ENCODE assay signal across 25 cellular contexts in the genomic region with DNA sequence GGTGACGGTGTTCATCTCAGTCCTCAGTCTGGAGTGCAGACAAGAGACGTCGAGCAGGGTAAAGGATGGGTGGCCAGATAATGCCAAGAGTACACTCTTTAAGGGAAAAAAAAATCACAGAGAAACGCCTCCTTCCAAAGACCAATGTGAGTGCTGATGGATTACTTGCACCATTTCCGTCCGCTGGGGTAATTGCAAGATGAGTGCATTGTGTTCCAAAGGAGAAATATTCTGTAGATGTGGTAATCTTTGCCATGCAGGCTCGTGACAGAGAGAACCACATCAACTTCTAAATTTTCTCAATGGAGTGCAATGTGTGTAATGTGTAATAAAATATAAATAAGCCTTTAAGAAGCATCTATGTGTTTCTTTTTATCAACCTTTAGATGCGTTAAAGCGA.
"Had no signal": no experiment of that assay in that cellular context is flagged by ENCODE, and none has a peak within 500 bp of the region (broad histone marks: within the 10 kb centered on the region; RNA-seq: fewer than 3 reads in every experiment).

No MANE protein-coding gene starts in this region.

- H3K27ac ChIP-seq: body of pancreas, cardiac muscle cell, heart right ventricle, lower lobe of right lung, right lobe of liver, thoracic aorta had no signal

- H3K27me3 ChIP-seq: body of pancreas, cardiac muscle cell, right lobe of liver, upper lobe of left lung had no signal

- H3K27ac Mint-ChIP-seq: activated CD4-positive, alpha-beta T cell treated with anti-CD3 and anti-CD28 coated beads, Interleukin-2, amount 10 ng/mL, durations not matched to agents 24 days and 14 days; activated CD8-positive, alpha-beta memory T cell treated with anti-CD3 and anti-CD28 coated beads, Interleukin-2, amount 10 ng/mL, durations not matched to agents 7 days and 5 days; activated CD8-positive, alpha-beta T cell treated with anti-CD3 and anti-CD28 coated beads for 36 hours; activated naive CD8-positive, alpha-beta T cell treated with anti-CD3 and anti-CD28 coated beads, Interleukin-2, amount 50 U/mL, for 24 hours; stimulated activated naive B cell treated with anti-CD40 and anti-IgM and Interleukin-4, amounts not matched to agents 10 μg/mL and 1 μg/mL and 100 μg/mL, for 72 hours; T-helper 1 cell treated with Interleukin-12 subunit alpha and Interleukin-12 subunit beta and Interleukin-4 antibody, amounts not matched to agents 30 μg/mL and 1 μg/mL, for 36 hours had no signal

- H3K4me1 Mint-ChIP-seq: activated CD8-positive, alpha-beta memory T cell treated with anti-CD3 and anti-CD28 coated beads, Interleukin-2, amount 10 ng/mL, durations not matched to agents 7 days and 5 days; activated naive CD8-positive, alpha-beta T cell treated with anti-CD3 and anti-CD28 coated beads, Interleukin-2, amount 50 U/mL, for 24 hours; naive B cell; stimulated activated naive B cell treated with anti-CD40 and anti-IgM and Interleukin-4, amounts not matched to agents 10 μg/mL and 1 μg/mL and 100 μg/mL, for 72 hours had no signal

- ATAC-seq: activated CD8-positive, alpha-beta memory T cell treated with anti-CD3 and anti-CD28 coated beads, Interleukin-2, amount 10 ng/mL, durations not matched to agents 7 days and 5 days; activated CD8-positive, alpha-beta T cell treated with anti-CD3 and anti-CD28 coated beads for 36 hours; activated naive CD8-positive, alpha-beta T cell treated with anti-CD3 and anti-CD28 coated beads, Interleukin-2, amount 50 U/mL, for 24 hours; body of pancreas; heart right ventricle; left colon; right lobe of liver; stimulated activated naive B cell treated with anti-CD40 and anti-IgM and Interleukin-4, amounts not matched to agents 10 μg/mL and 1 μg/mL and 100 μg/mL, for 72 hours had no signal

- H3K4me3 Mint-ChIP-seq: activated CD4-positive, alpha-beta T cell treated with anti-CD3 and anti-CD28 coated beads, Interleukin-2, amount 10 ng/mL, durations not matched to agents 24 days and 14 days; activated CD8-positive, alpha-beta memory T cell treated with anti-CD3 and anti-CD28 coated beads, Interleukin-2, amount 10 ng/mL, durations not matched to agents 7 days and 5 days; activated CD8-positive, alpha-beta T cell treated with anti-CD3 and anti-CD28 coated beads for 36 hours; activated naive CD8-positive, alpha-beta T cell treated with anti-CD3 and anti-CD28 coated beads, Interleukin-2, amount 50 U/mL, for 24 hours; stimulated activated naive B cell treated with anti-CD40 and anti-IgM and Interleukin-4, amounts not matched to agents 10 μg/mL and 1 μg/mL and 100 μg/mL, for 72 hours; T-helper 1 cell treated with Interleukin-12 subunit alpha and Interleukin-12 subunit beta and Interleukin-4 antibody, amounts not matched to agents 30 μg/mL and 1 μg/mL, for 36 hours had no signal

- H3K36me3 Mint-ChIP-seq: activated CD8-positive, alpha-beta memory T cell treated with anti-CD3 and anti-CD28 coated beads, Interleukin-2, amount 10 ng/mL, durations not matched to agents 7 days and 5 days; naive B cell; stimulated activated naive B cell treated with anti-CD40 and anti-IgM and Interleukin-4, amounts not matched to agents 10 μg/mL and 1 μg/mL and 100 μg/mL, for 72 hours had no signal

- H3K9me3 ChIP-seq: body of pancreas, heart right ventricle, lower lobe of right lung, right lobe of liver, thoracic aorta, upper lobe of left lung had no signal

- H3K4me1 ChIP-seq: body of pancreas, heart right ventricle, lower lobe of right lung, right lobe of liver, upper lobe of left lung had no signal

- H3K9me3 Mint-ChIP-seq: activated CD4-positive, alpha-beta T cell treated with anti-CD3 and anti-CD28 coated beads, Interleukin-2, amount 10 ng/mL, durations not matched to agents 24 days and 14 days; activated CD8-positive, alpha-beta T cell treated with anti-CD3 and anti-CD28 coated beads for 36 hours; activated naive CD8-positive, alpha-beta T cell treated with anti-CD3 and anti-CD28 coated beads, Interleukin-2, amount 50 U/mL, for 24 hours; stimulated activated naive B cell treated with anti-CD40 and anti-IgM and Interleukin-4, amounts not matched to agents 10 μg/mL and 1 μg/mL and 100 μg/mL, for 72 hours; T-helper 1 cell treated with Interleukin-12 subunit alpha and Interleukin-12 subunit beta and Interleukin-4 antibody, amounts not matched to agents 30 μg/mL and 1 μg/mL, for 36 hours had no signal

- DNase-seq: activated CD4-positive, alpha-beta T cell treated with anti-CD3 and anti-CD28 coated beads, Interleukin-2, amount 10 ng/mL, durations not matched to agents 24 days and 14 days; activated CD8-positive, alpha-beta memory T cell treated with anti-CD3 and anti-CD28 coated beads, Interleukin-2, amount 10 ng/mL, durations not matched to agents 7 days and 5 days; activated CD8-positive, alpha-beta T cell treated with anti-CD3 and anti-CD28 coated beads for 36 hours; activated gamma-delta T cell; activated naive CD4-positive, alpha-beta T cell treated with anti-CD3 and anti-CD28 coated beads, Interleukin-2, amount 50 U/mL, for 16 hours; activated naive CD8-positive, alpha-beta T cell treated with anti-CD3 and anti-CD28 coated beads, Interleukin-2, amount 50 U/mL, for 24 hours; activated T-cell treated with anti-CD3 and anti-CD28 coated beads for 4 hours; anterior cingulate cortex; body of pancreas; effector CD4-positive, alpha-beta T cell; erythroblast; heart right ventricle; left colon; lower lobe of right lung; naive B cell; nucleus accumbens; right lobe of liver; stimulated activated CD4-positive, alpha-beta T cell treated with anti-CD3 and anti-CD28 coated beads, Interleukin-2, amount 100 ng/mL, for 48 hours; stimulated activated CD8-positive, alpha-beta memory T cell treated with anti-CD3 and anti-CD28 coated beads, Interleukin-4, amount 100 ng/mL, for 48 hours; stimulated activated naive B cell treated with anti-CD40 and anti-IgM and Interleukin-4, amounts not matched to agents 10 μg/mL and 1 μg/mL and 100 μg/mL, for 72 hours; T1000; upper lobe of left lung had no signal

- H3K36me3 ChIP-seq: cardiac muscle cell, heart right ventricle, lower lobe of right lung, right lobe of liver, thoracic aorta, upper lobe of left lung had no signal

- H3K4me3 ChIP-seq: body of pancreas, cardiac muscle cell, heart right ventricle, lower lobe of right lung, right lobe of liver, thoracic aorta, upper lobe of left lung had no signal
